ENCODE assay signal across 22 cellular contexts in the genomic region with DNA sequence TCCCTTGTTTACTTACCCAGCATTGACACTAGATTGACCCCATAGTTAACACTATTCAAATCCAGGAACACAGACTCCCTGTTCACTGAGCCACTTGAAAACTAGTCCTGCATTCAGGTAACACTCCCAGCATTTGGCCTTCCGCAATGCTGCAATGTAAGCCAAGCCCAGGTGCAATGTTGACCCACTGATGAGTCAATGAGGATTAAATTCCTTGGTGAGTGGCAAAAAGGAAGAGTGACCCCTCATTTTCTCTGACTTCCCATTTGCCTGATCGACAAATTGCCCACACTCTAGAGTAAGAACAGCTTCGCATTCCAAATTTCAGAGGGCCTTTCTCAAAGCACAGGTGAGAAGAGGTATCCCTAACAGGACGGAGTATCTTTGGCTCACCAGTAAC.
DNase-seq lines count a peak whose midpoint lies in the region; ATAC-seq, FAIRE-seq and TF ChIP-seq lines count a peak whose summit lies in the region.
"Had no signal": no experiment of that assay in that cellular context is flagged by ENCODE, and none has a peak within 500 bp of the region (broad histone marks: within the 10 kb centered on the region; RNA-seq: fewer than 3 reads in every experiment).

No MANE protein-coding gene starts in this region.

- H3K4me2 ChIP-seq in mammary epithelial cell (ENCODE audit: insufficient read depth, low read depth, low read length), result no peak overlapping the region

- TF ChIP-seq EP300 in upper lobe of left lung (IDR thresholded peaks at IDR 0.05), result no peak

- H3K4me1 ChIP-seq in mammary epithelial cell (ENCODE audit: insufficient read depth, low read length) (no peaks in the 10 kb centered on the region), upper lobe of left lung (no peaks in the 10 kb centered on the region), kidney (ENCODE audit: control insufficient read depth in 1 of 2, insufficient read depth in 1 of 2, low read depth in 1 of 2, low read length in 2 of 2) (no peaks in the 10 kb centered on the region)
- H3K4me1 ChIP-seq: adrenal gland, heart right ventricle, stomach, uterus had no signal

- no peaks in the 10 kb centered on the region for H3K4me1 Mint-ChIP-seq in MCF 10A (ENCODE audit: insufficient read depth, unreplicated experiment)
- H3K4me1 Mint-ChIP-seq: T-cell had no signal

- in situ Hi-C loops in mammary epithelial cell (cut with MboI; ENCODE audit: low sequenced_read_pairs in 2 of 2), result no loop called here

- no peaks in the 10 kb centered on the region for H4K20me1 ChIP-seq in mammary epithelial cell (ENCODE audit: insufficient read depth, low read length)
- H4K20me1 ChIP-seq: BLaER1 had no signal

- no peak for FAIRE-seq in kidney (lab: Jason Lieb, UNC)
- FAIRE-seq: A204.1, H54, keratinocyte had no signal

- BruUV-seq in MCF 10A (replicated peaks; lab: Mats Ljungman, UMichigan) (no TSS peak), mammary epithelial cell (replicated peaks; lab: Mats Ljungman, UMichigan) (no TSS peak)

- no peak overlapping the region for H3K27ac Mint-ChIP-seq in MCF 10A (ENCODE audit: low read depth, unreplicated experiment)
- H3K27ac Mint-ChIP-seq: T-cell had no signal

- H3K9ac ChIP-seq in mammary epithelial cell (ENCODE audit: insufficient read depth, low read length) (no peak overlapping the region), kidney (ENCODE audit: low read length in 2 of 2) (no peak overlapping the region)
- H3K9ac ChIP-seq: BLaER1 had no signal

- TF ChIP-seq CTCF in MCF 10A (IDR thresholded peaks at IDR 0.05; ENCODE audit: unreplicated experiment) (no peak), mammary epithelial cell (conservative IDR thresholded peaks at IDR 0.05 in 1 of 2, IDR thresholded peaks at IDR 0.05 in 1 of 2; ENCODE audit: extremely low read depth in 1 of 2, insufficient read depth in 1 of 2, low read depth in 1 of 2, low read length in 2 of 2) (no peak), epithelial cell of esophagus (IDR thresholded peaks at IDR 0.05; ENCODE audit: insufficient read depth, low read depth, low read length, missing control alignments) (no peak), upper lobe of left lung (IDR thresholded peaks at IDR 0.05) (no peak), kidney (IDR thresholded peaks at IDR 0.05; ENCODE audit: borderline replicate concordance, extremely low read depth, insufficient read depth) (no peak)

- H3K4me3 ChIP-seq in mammary epithelial cell (replicated peaks in 1 of 3; ENCODE audit: insufficient read depth in 1 of 3, low read depth in 2 of 3, low read length in 3 of 3), result no peak overlapping the region
- no peak overlapping the region for H3K4me3 ChIP-seq in epithelial cell of esophagus (ENCODE audit: low read length)
- no peak overlapping the region for H3K4me3 ChIP-seq in upper lobe of left lung
- no peak overlapping the region for H3K4me3 ChIP-seq in kidney (ENCODE audit: low read length in 2 of 2)
- H3K4me3 ChIP-seq: adrenal gland, BLaER1, heart right ventricle, stomach, uterus had no signal

- no peaks in the 10 kb centered on the region for H3K36me3 Mint-ChIP-seq in MCF 10A (ENCODE audit: insufficient read depth, unreplicated experiment)
- H3K36me3 Mint-ChIP-seq: T-cell had no signal

- CTCF ChIA-PET in MCF 10A (lab: Yijun Ruan, JAX), result interaction anchor here (0.9 kb wide), 1 partner anchor 11 kb away, joined by 3 read pairs; no protein-coding TSS in a partner anchor
- CTCF ChIA-PET in mammary epithelial cell (lab: Charles Lee; ENCODE audit: low non-redundant PET), result no interaction called here

- no peak for TF ChIP-seq POLR2A in upper lobe of left lung (IDR thresholded peaks at IDR 0.05)

- intact Hi-C loops in MCF 10A (cut with micrococcal nuclease) (no loop called here), mammary epithelial cell (cut with micrococcal nuclease) (no loop called here), kidney (cut with DNase I) (no loop called here)

- 44% methylated on average over 4 of the region's 4 CpGs for WGBS in mammary epithelial cell (ENCODE audit: low coverage, missing lambda C conversion rate)
- 25 to 39% methylated on average over 4 of the region's 4 CpGs for WGBS in upper lobe of left lung, 2 donors

- no peaks in the 10 kb centered on the region for H3K79me2 ChIP-seq in mammary epithelial cell (ENCODE audit: insufficient read depth, low read length)

- H3K36me3 ChIP-seq in mammary epithelial cell (ENCODE audit: insufficient read depth, low read length) (no peaks in the 10 kb centered on the region), upper lobe of left lung (no peaks in the 10 kb centered on the region), kidney (ENCODE audit: control insufficient read depth in 1 of 2, insufficient read depth in 2 of 2, low read length in 2 of 2) (no peaks in the 10 kb centered on the region)
- H3K36me3 ChIP-seq: adrenal gland, BLaER1, heart right ventricle, stomach, uterus had no signal

- H3K27me3 ChIP-seq in mammary epithelial cell (ENCODE audit: insufficient read depth, low read length) (peaks cover 3% of the 10 kb centered on the region), upper lobe of left lung (no peaks in the 10 kb centered on the region)
- H3K27me3 ChIP-seq: adrenal gland, BLaER1, stomach, uterus had no signal

- dilution Hi-C loops in mammary epithelial cell (cut with HindIII; ENCODE audit: low sequenced_read_pairs), result no loop called here

- peaks cover 7% of the 10 kb centered on the region for H3K27me3 Mint-ChIP-seq in MCF 10A (ENCODE audit: insufficient read depth, unreplicated experiment)

- no peak overlapping the region for H3K27ac ChIP-seq in mammary epithelial cell (ENCODE audit: insufficient read depth, low read depth, low read length)
- H3K27ac ChIP-seq in upper lobe of left lung, result no peak overlapping the region
- H3K27ac ChIP-seq in kidney (ENCODE audit: low read depth in 2 of 2, low read length in 2 of 2), result no peak overlapping the region
- H3K27ac ChIP-seq: adrenal gland, BLaER1, heart right ventricle, stomach, uterus had no signal

- H3K9me3 ChIP-seq in mammary epithelial cell (replicated peaks; ENCODE audit: insufficient read depth, low read length), result no peaks in the 10 kb centered on the region
- H3K9me3 ChIP-seq in upper lobe of left lung, result no peaks in the 10 kb centered on the region
- H3K9me3 ChIP-seq in kidney (ENCODE audit: control insufficient read depth in 1 of 2, low read length in 2 of 2), result no peaks in the 10 kb centered on the region
- H3K9me3 ChIP-seq: adrenal gland, BLaER1, heart right ventricle, stomach, uterus had no signal

- peak; percentile 36 to 49 for ATAC-seq in upper lobe of left lung (ENCODE audit: low FRiP score in 2 of 2)
- ATAC-seq in SK-N-SH treated with all-trans-retinoic acid at 6 μM for 48 hours, result no peak
- no peak for ATAC-seq in left lobe of liver
- ATAC-seq: heart right ventricle, right cardiac atrium, T-cell had no signal

- H2AFZ ChIP-seq in mammary epithelial cell (ENCODE audit: low read depth, low read length), result no peak overlapping the region

- POLR2A ChIA-PET in MCF 10A (lab: Yijun Ruan, JAX), result no interaction called here

- H3K9me3 Mint-ChIP-seq in MCF 10A (ENCODE audit: unreplicated experiment), result no peaks in the 10 kb centered on the region
- H3K9me3 Mint-ChIP-seq: T-cell had no signal

- H3K4me3 Mint-ChIP-seq in MCF 10A (ENCODE audit: unreplicated experiment), result no peak overlapping the region
- H3K4me3 Mint-ChIP-seq: T-cell had no signal

- DNase-seq in MCF 10A (ENCODE audit: unreplicated experiment) (peak; percentile 4), mammary epithelial cell (no peak), NCI-H345 treated with DMSO at 0.1 percent for 48 hours (lab: John Stamatoyannopoulos, UW; ENCODE audit: unreplicated experiment) (peak; percentile 13), epithelial cell of esophagus (ENCODE audit: low read depth) (peak; percentile 74), upper lobe of left lung (peak in 1 of 2 donors; percentile 57), left lobe of liver (ENCODE audit: low spot score) (no peak), kidney (no peak)
- DNase-seq: activated effector memory CD4-positive, alpha-beta T cell treated with anti-CD3 and anti-CD28 coated beads, Interleukin-2, amount 50 U/mL, for 16 hours; adrenal gland; caudate nucleus; heart right ventricle; Kasumi-1; NK-92 treated with Interleukin-12 subunit alpha and Interleukin-12 subunit beta, amount 100 ng/mL, for 24 hours; right cardiac atrium; stomach; T-cell; uterus had no signal

TF ChIP-seq in SK-N-SH treated with all-trans-retinoic acid at 6 μM for 48 hours, 23 proteins besides CTCF, POLR2A, EP300 and RAD21:
- TF ChIP-seq OSR1 (CRISPR knock-in tag; IDR thresholded peaks at IDR 0.05), result no peak

Comparison
In these comparisons a context has a peak if more than half of its experiments do, and no peak if none do; other contexts are left out.
1. DNase-seq: peak in MCF 10A (single experiment), NCI-H345 treated with DMSO at 0.1 percent for 48 hours (single experiment) and epithelial cell of esophagus (single experiment); none in mammary epithelial cell (single experiment), left lobe of liver (single experiment) and kidney (single experiment).
2. ATAC-seq: peak in upper lobe of left lung (2 of 2); none in SK-N-SH treated with all-trans-retinoic acid at 6 μM for 48 hours (single experiment) and left lobe of liver (single experiment).